ENCODE assay signal across 2 cellular contexts in the genomic region with DNA sequence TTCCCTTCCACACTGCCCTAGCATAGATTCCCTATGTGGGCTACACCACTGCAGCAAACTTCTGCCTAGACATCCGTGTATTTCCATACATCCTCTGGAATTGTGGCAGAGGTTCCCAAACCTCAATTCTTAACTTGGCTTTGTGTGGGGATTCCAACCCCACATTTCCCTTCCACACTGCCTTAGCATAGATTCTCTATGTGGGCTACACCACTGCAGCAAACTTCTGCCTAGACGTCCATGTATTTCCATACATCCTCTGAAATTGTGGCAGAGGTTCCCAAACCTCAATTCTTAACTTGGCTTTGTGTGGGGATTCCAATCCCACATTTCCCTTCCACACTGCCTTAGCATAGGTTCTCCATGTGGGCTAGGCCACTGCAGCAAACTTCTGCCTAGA.
TF ChIP-seq lines count a peak whose summit lies in the region.

No MANE protein-coding gene starts in this region.

TF ChIP-seq in HEK293, 187 proteins besides CTCF, POLR2A, EP300 and RAD21:
- TF ChIP-seq SETDB1 (IDR thresholded peaks at IDR 0.05; ENCODE audit: insufficient read length, low read length) (peak; percentile 52), ZBTB21 (tag by site-specific recombination; IDR thresholded peaks at IDR 0.05) (no peak), ZNF660 (tag by site-specific recombination; IDR thresholded peaks at IDR 0.05) (no peak), KLF10 (tag by site-specific recombination; IDR thresholded peaks at IDR 0.05) (no peak), TRIM28 (IDR thresholded peaks at IDR 0.05; ENCODE audit: borderline replicate concordance, low read length) (peak; percentile 14; the same call in 1 of the 2 replicates)

TF ChIP-seq in K562, 482 proteins besides CTCF, POLR2A, EP300 and RAD21:
- no peak for TF ChIP-seq E2F3 (CRISPR knock-in tag; IDR thresholded peaks at IDR 0.05)
- no peak for TF ChIP-seq MTA2 (IDR thresholded peaks at IDR 0.05; ENCODE audit: low read depth)
- peak; percentile 89 for TF ChIP-seq CBX5 (IDR thresholded peaks at IDR 0.05; ENCODE audit: borderline replicate concordance, low read depth)
- TF ChIP-seq SP1 (CRISPR knock-in tag; IDR thresholded peaks at IDR 0.05), result no peak
- no peak for TF ChIP-seq NR4A1 (CRISPR knock-in tag; IDR thresholded peaks at IDR 0.05)
- no peak for TF ChIP-seq NR4A1 (tag; IDR thresholded peaks at IDR 0.05)
- TF ChIP-seq CBX3 (IDR thresholded peaks at IDR 0.05; ENCODE audit: borderline replicate concordance in 1 of 2, low read length in 2 of 2), result peak in 1 of 2 experiments; percentile 88; a peak in 1 of 3 replicates
- peak; percentile 69 for TF ChIP-seq TRIM28 (IDR thresholded peaks at IDR 0.05)
- peak; percentile 22 for TF ChIP-seq ZFP36 (IDR thresholded peaks at IDR 0.05; ENCODE audit: low read depth, low read length, partially characterized antibody)
- TF ChIP-seq PYGO2 (tag; IDR thresholded peaks at IDR 0.05), result no peak
- no peak for TF ChIP-seq BRD4 (IDR thresholded peaks at IDR 0.05)
